In genomic region chr5:116437922-116438578, GRCh38 we compare ENCODE assay signal across 1 cellular context.
TF ChIP-seq lines count a peak whose summit lies in the region.

No MANE protein-coding gene starts in this region.

TF ChIP-seq in GM23338, 12 proteins besides CTCF, POLR2A, EP300 and RAD21:
- TF ChIP-seq, protein P1, sequence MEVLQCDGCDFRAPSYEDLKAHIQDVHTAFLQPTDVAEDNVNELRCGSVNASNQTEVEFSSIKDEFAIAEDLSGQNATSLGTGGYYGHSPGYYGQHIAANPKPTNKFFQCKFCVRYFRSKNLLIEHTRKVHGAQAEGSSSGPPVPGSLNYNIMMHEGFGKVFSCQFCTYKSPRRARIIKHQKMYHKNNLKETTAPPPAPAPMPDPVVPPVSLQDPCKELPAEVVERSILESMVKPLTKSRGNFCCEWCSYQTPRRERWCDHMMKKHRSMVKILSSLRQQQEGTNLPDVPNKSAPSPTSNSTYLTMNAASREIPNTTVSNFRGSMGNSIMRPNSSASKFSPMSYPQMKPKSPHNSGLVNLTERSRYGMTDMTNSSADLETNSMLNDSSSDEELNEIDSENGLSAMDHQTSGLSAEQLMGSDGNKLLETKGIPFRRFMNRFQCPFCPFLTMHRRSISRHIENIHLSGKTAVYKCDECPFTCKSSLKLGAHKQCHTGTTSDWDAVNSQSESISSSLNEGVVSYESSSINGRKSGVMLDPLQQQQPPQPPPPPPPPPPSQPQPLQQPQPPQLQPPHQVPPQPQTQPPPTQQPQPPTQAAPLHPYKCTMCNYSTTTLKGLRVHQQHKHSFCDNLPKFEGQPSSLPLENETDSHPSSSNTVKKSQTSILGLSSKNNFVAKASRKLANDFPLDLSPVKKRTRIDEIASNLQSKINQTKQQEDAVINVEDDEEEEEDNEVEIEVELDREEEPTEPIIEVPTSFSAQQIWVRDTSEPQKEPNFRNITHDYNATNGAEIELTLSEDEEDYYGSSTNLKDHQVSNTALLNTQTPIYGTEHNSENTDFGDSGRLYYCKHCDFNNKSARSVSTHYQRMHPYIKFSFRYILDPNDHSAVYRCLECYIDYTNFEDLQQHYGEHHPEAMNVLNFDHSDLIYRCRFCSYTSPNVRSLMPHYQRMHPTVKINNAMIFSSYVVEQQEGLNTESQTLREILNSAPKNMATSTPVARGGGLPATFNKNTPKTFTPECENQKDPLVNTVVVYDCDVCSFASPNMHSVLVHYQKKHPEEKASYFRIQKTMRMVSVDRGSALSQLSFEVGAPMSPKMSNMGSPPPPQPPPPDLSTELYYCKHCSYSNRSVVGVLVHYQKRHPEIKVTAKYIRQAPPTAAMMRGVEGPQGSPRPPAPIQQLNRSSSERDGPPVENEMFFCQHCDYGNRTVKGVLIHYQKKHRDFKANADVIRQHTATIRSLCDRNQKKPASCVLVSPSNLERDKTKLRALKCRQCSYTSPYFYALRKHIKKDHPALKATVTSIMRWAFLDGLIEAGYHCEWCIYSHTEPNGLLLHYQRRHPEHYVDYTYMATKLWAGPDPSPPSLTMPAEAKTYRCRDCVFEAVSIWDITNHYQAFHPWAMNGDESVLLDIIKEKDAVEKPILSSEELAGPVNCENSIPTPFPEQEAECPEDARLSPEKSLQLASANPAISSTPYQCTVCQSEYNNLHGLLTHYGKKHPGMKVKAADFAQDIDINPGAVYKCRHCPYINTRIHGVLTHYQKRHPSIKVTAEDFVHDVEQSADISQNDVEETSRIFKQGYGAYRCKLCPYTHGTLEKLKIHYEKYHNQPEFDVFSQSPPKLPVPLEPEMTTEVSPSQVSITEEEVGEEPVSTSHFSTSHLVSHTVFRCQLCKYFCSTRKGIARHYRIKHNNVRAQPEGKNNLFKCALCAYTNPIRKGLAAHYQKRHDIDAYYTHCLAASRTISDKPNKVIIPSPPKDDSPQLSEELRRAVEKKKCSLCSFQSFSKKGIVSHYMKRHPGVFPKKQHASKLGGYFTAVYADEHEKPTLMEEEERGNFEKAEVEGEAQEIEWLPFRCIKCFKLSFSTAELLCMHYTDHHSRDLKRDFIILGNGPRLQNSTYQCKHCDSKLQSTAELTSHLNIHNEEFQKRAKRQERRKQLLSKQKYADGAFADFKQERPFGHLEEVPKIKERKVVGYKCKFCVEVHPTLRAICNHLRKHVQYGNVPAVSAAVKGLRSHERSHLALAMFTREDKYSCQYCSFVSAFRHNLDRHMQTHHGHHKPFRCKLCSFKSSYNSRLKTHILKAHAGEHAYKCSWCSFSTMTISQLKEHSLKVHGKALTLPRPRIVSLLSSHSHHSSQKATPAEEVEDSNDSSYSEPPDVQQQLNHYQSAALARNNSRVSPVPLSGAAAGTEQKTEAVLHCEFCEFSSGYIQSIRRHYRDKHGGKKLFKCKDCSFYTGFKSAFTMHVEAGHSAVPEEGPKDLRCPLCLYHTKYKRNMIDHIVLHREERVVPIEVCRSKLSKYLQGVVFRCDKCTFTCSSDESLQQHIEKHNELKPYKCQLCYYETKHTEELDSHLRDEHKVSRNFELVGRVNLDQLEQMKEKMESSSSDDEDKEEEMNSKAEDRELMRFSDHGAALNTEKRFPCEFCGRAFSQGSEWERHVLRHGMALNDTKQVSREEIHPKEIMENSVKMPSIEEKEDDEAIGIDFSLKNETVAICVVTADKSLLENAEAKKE (CRISPR knock-in tag; IDR thresholded peaks at IDR 0.05): no peak
- TF ChIP-seq CREB1 (CRISPR knock-in tag; IDR thresholded peaks at IDR 0.05; ENCODE audit: low read depth): no peak
- TF ChIP-seq NANOG (IDR thresholded peaks at IDR 0.05; ENCODE audit: borderline replicate concordance): no peak
- TF ChIP-seq ZNF114 (CRISPR knock-in tag; IDR thresholded peaks at IDR 0.05): no peak
- TF ChIP-seq EZH2phosphoT487 (IDR thresholded peaks at IDR 0.05; ENCODE audit: unreplicated experiment): no peak
- no peak for TF ChIP-seq REST (IDR thresholded peaks at IDR 0.05; ENCODE audit: unreplicated experiment)
- no peak for TF ChIP-seq STAT1 (IDR thresholded peaks at IDR 0.05; ENCODE audit: unreplicated experiment)
- no peak for TF ChIP-seq EZH2 (IDR thresholded peaks at IDR 0.05; ENCODE audit: low read depth, unreplicated experiment)
- TF ChIP-seq JUNB (IDR thresholded peaks at IDR 0.05; ENCODE audit: unreplicated experiment): no peak
- no peak for TF ChIP-seq ETS1 (IDR thresholded peaks at IDR 0.05)
- TF ChIP-seq ZNF331 (CRISPR knock-in tag; IDR thresholded peaks at IDR 0.05; ENCODE audit: low read depth): no peak
- no peak for TF ChIP-seq POLR2AphosphoS5 (IDR thresholded peaks at IDR 0.05; ENCODE audit: low read depth)
